ENCODE assay signal across 17 cellular contexts in the genomic region with DNA sequence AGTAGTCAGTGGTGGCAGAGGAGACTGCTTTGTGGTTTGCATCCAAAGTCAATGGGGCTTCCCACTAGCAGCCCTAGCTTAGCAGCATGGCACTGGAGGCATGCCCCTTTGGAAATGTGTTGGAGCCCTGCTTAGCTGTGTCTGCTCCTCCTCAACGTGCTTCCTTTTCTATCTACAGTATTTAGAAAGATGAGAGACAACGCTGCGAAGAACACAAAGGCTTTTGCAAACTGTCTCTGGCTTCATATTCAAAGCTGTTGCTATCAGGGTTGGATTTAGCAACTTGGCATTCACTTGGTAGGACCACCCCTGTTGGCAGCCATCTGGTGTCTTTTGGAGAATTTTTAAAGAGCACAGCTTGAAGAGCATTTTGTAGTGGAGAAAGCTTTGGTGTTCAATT.
DNase-seq lines count a peak whose midpoint lies in the region.
"Had no signal": no experiment of that assay in that cellular context is flagged by ENCODE, and none has a peak within 500 bp of the region (broad histone marks: within the 10 kb centered on the region; RNA-seq: fewer than 3 reads in every experiment).

No MANE protein-coding gene starts in this region.

- DNase-seq in Ammon's horn (ENCODE audit: low spot score) (peak; percentile 5), G401 (ENCODE audit: low spot score) (peak; percentile 63), cerebellum (ENCODE audit: low spot score) (peak; percentile 19), NCI-H1092 treated with DMSO at 0.1 percent for 48 hours (lab: John Stamatoyannopoulos, UW) (no peak), NCI-H82 treated with DMSO at 0.1 percent for 48 hours (lab: John Stamatoyannopoulos, UW; ENCODE audit: unreplicated experiment) (no peak)
- DNase-seq: 8988T; ACHN; Caco-2; Calu3; CD4-positive, alpha-beta T cell; CD8-positive, alpha-beta T cell; DMS153; DMS53; DMS79; DND-41; EL; GF-D8 had no signal

- in situ Hi-C loops in G401 (cut with HindIII; ENCODE audit: low sequenced_read_pairs) = no loop called here

Comparison
In these comparisons a context has a peak if more than half of its experiments do, and no peak if none do; other contexts are left out.
1. DNase-seq: peak in Ammon's horn (single experiment), G401 (single experiment) and cerebellum (single experiment); none in NCI-H1092 treated with DMSO at 0.1 percent for 48 hours (single experiment) and NCI-H82 treated with DMSO at 0.1 percent for 48 hours (single experiment).